20 cellular contexts compared by ENCODE assay signal in genomic region chr17:28285965-28286364, GRCh38. TPM values are rescaled to one million over a fixed set of nuclear protein-coding genes. Genes with fewer than 3 reads are reported as not detected.
A peak's percentile ranks its signal among the peaks of the same experiment; 100 is the strongest.
DNase-seq lines count a peak whose midpoint lies in the region; TF ChIP-seq lines count a peak whose summit lies in the region.
"Had no signal": no experiment of that assay in that cellular context is flagged by ENCODE, and none has a peak within 500 bp of the region (broad histone marks: within the 10 kb centered on the region; RNA-seq: fewer than 3 reads in every experiment).

No MANE protein-coding gene starts in this region.

- H3K9me3 ChIP-seq in HEK293 (ENCODE audit: control insufficient read depth, insufficient read depth, low read depth, low read length), result no peaks in the 10 kb centered on the region
- no peaks in the 10 kb centered on the region for H3K9me3 ChIP-seq in SJCRH30 (replicated peaks)
- H3K9me3 ChIP-seq in esophagus muscularis mucosa, result no peaks in the 10 kb centered on the region
- H3K9me3 ChIP-seq in CD8-positive, alpha-beta memory T cell (ENCODE audit: low read length), result no peaks in the 10 kb centered on the region
- H3K9me3 ChIP-seq: BE2C, BLaER1 had no signal

- H3K4me1 ChIP-seq in HEK293 (ENCODE audit: control insufficient read depth, insufficient read depth, low read length) (peaks cover 8% of the 10 kb centered on the region), SJCRH30 (peaks cover 25% of the 10 kb centered on the region), esophagus muscularis mucosa (no peaks in the 10 kb centered on the region)
- no peaks in the 10 kb centered on the region for H3K4me1 ChIP-seq in CD8-positive, alpha-beta memory T cell (ENCODE audit: insufficient read depth, low read length)
- H3K4me1 ChIP-seq: BE2C, BLaER1 had no signal

- H3K4me3 Mint-ChIP-seq in CD8-positive, alpha-beta memory T cell, result no peak overlapping the region
- H3K4me3 Mint-ChIP-seq: CD14-positive monocyte; CD4-positive, alpha-beta memory T cell had no signal

- no peaks in the 10 kb centered on the region for H3K4me1 Mint-ChIP-seq in CD8-positive, alpha-beta memory T cell
- H3K4me1 Mint-ChIP-seq: CD14-positive monocyte; CD4-positive, alpha-beta memory T cell; CD4-positive, CD25-positive, alpha-beta regulatory T cell had no signal

- POLR2A ChIA-PET in HEK293 (lab: Yijun Ruan, JAX), result interaction anchor here (0.8 kb wide), 1 partner anchor 23 kb away, joined by 4 read pairs; no protein-coding TSS in a partner anchor
- POLR2A ChIA-PET in CD8-positive, alpha-beta memory T cell (lab: Charles Lee), result no interaction called here

- DNase-seq in SJCRH30 (no peak), esophagus muscularis mucosa (ENCODE audit: extremely low spot score) (peak; percentile 47), DMS79 (lab: John Stamatoyannopoulos, UW) (no peak), COLO829 (ENCODE audit: low spot score) (no peak)
- DNase-seq in CD8-positive, alpha-beta memory T cell, result no peak
- DNase-seq: 8988T; ACHN; BE2C; C1 segment of cervical spinal cord; CD4-positive, alpha-beta memory T cell; CD4-positive, CD25-positive, alpha-beta regulatory T cell; COR-L47; DMS 273 treated with DMSO at 0.1 percent for 48 hours; DMS153; DMS53; DMS79 treated with DMSO at 0.1 percent for 48 hours; GF-D8 had no signal

- no peaks in the 10 kb centered on the region for H3K36me3 ChIP-seq in HEK293 (ENCODE audit: control insufficient read depth in 2 of 2, insufficient read depth in 1 of 2, low read length in 2 of 2)
- H3K36me3 ChIP-seq in SJCRH30, result no peaks in the 10 kb centered on the region
- H3K36me3 ChIP-seq in esophagus muscularis mucosa, result no peaks in the 10 kb centered on the region
- no peaks in the 10 kb centered on the region for H3K36me3 ChIP-seq in CD8-positive, alpha-beta memory T cell (ENCODE audit: insufficient read depth, low read length)
- H3K36me3 ChIP-seq: BE2C, BLaER1 had no signal

- CTCF ChIA-PET in HEK293 (lab: Yijun Ruan, JAX), result interaction anchor here (0.9 kb wide), 1 partner anchor 17 kb away, joined by 3 read pairs; no protein-coding TSS in a partner anchor
- CTCF ChIA-PET in CD8-positive, alpha-beta memory T cell (lab: Charles Lee), result no interaction called here

- no peak for TF ChIP-seq POLR2A in esophagus muscularis mucosa (IDR thresholded peaks at IDR 0.05; ENCODE audit: low read depth)

- H3K27me3 Mint-ChIP-seq in CD8-positive, alpha-beta memory T cell, result peaks cover 3 to 4% of the 10 kb centered on the region in 2 donors
- H3K27me3 Mint-ChIP-seq: CD4-positive, alpha-beta memory T cell had no signal

- H3K4me3 ChIP-seq in HEK293 (ENCODE audit: low read depth, low read length) (no peak overlapping the region), SJCRH30 (no peak overlapping the region), esophagus muscularis mucosa (no peak overlapping the region)
- no peak overlapping the region for H3K4me3 ChIP-seq in CD8-positive, alpha-beta memory T cell (ENCODE audit: low read length)
- H3K4me3 ChIP-seq: BLaER1 had no signal

- intact Hi-C loops in esophagus muscularis mucosa (cut with DNase I), result no loop called here

- TF ChIP-seq EP300 in esophagus muscularis mucosa (IDR thresholded peaks at IDR 0.05), result no peak

- H3K27ac Mint-ChIP-seq in CD8-positive, alpha-beta memory T cell, result no peak overlapping the region
- H3K27ac Mint-ChIP-seq: CD14-positive monocyte; CD4-positive, alpha-beta memory T cell; CD4-positive, CD25-positive, alpha-beta regulatory T cell had no signal

- WGBS in esophagus muscularis mucosa, result 99% methylated on average over 2 of the region's 2 CpGs

- no peaks in the 10 kb centered on the region for H3K9me3 Mint-ChIP-seq in CD8-positive, alpha-beta memory T cell
- H3K9me3 Mint-ChIP-seq: CD4-positive, alpha-beta memory T cell; CD4-positive, CD25-positive, alpha-beta regulatory T cell had no signal

- no peaks in the 10 kb centered on the region for H3K36me3 Mint-ChIP-seq in CD8-positive, alpha-beta memory T cell
- H3K36me3 Mint-ChIP-seq: CD14-positive monocyte; CD4-positive, alpha-beta memory T cell; CD4-positive, CD25-positive, alpha-beta regulatory T cell had no signal

- H3K27me3 ChIP-seq in SJCRH30, result no peaks in the 10 kb centered on the region
- no peaks in the 10 kb centered on the region for H3K27me3 ChIP-seq in esophagus muscularis mucosa
- H3K27me3 ChIP-seq in CD8-positive, alpha-beta memory T cell (ENCODE audit: insufficient read depth, low read length, poor library complexity, severe bottlenecking), result no peaks in the 10 kb centered on the region
- H3K27me3 ChIP-seq: BE2C had no signal

- H3K27ac ChIP-seq in HEK293 (ENCODE audit: extremely low read depth, low read depth, low read length) (no peak overlapping the region), SJCRH30 (peak overlapping the region; percentile 38; the same call in 1 of the 2 replicates), esophagus muscularis mucosa (replicated peaks in 1 of 4) (no peak overlapping the region)
- H3K27ac ChIP-seq in CD8-positive, alpha-beta memory T cell (ENCODE audit: low read depth, low read length), result no peak overlapping the region
- H3K27ac ChIP-seq: BLaER1 had no signal

- TF ChIP-seq CTCF in HEK293 (tag by site-specific recombination; IDR thresholded peaks at IDR 0.05), result no peak
- no peak for TF ChIP-seq CTCF in esophagus muscularis mucosa (IDR thresholded peaks at IDR 0.05)

TF ChIP-seq in HEK293, 187 proteins besides CTCF, POLR2A, EP300 and RAD21:
- TF ChIP-seq ZNF121 (tag by site-specific recombination; IDR thresholded peaks at IDR 0.05), result peak; percentile 96
- TF ChIP-seq ZNF792 (tag by site-specific recombination; IDR thresholded peaks at IDR 0.05), result no peak

RNA-seq across cellular contexts. Expression of gene TMEM97, which starts 33.0 kb away (rescaled TPM):
- total RNA-seq in SJCRH30 (2014; rRNA removed; shearing (Covaris generic)), result 301 and 322 TPM in 2 replicates
- total RNA-seq in esophagus muscularis mucosa, result 10 to 100 TPM in 3 of 4 donors, 1 to 10 TPM in 1; 5.8 to 10.8 (median 10.1) TPM
- 10 to 100 TPM; 64.9 to 67.1 TPM for total RNA-seq in CD8-positive, alpha-beta memory T cell
- polyA plus RNA-seq in CD8-positive, alpha-beta memory T cell, result 10.4 TPM

RNA-seq across cellular contexts. Expression of gene IFT20, which starts 49.3 kb away (rescaled TPM):
- 28.8 and 33.2 TPM in 2 replicates for total RNA-seq in SJCRH30 (2014; rRNA removed; shearing (Covaris generic))
- total RNA-seq in esophagus muscularis mucosa, result 10 to 100 TPM; 41.3 to 63.5 (median 47.0) TPM
- total RNA-seq in CD8-positive, alpha-beta memory T cell, result 10 to 100 TPM; 26.0 to 29.4 TPM
- polyA plus RNA-seq in CD8-positive, alpha-beta memory T cell, result 44.5 TPM

RNA-seq across cellular contexts. Expression of gene TNFAIP1, which starts 49.6 kb away (rescaled TPM):
- 28.1 and 34.6 TPM in 2 replicates for total RNA-seq in SJCRH30 (2014; rRNA removed; shearing (Covaris generic))
- 10 to 100 TPM; 23.7 to 43.8 (median 34.8) TPM for total RNA-seq in esophagus muscularis mucosa
- total RNA-seq in CD8-positive, alpha-beta memory T cell, result 10 to 100 TPM; 29.0 to 30.6 TPM
- polyA plus RNA-seq in CD8-positive, alpha-beta memory T cell, result 10.6 TPM

Comparison
In these comparisons a context has a peak if more than half of its experiments do, and no peak if none do; other contexts are left out.
1. RNA of gene TMEM97, which starts 33.0 kb away (total RNA-seq): 301 to 322 TPM in SJCRH30 and 64.9 to 67.1 TPM in CD8-positive, alpha-beta memory T cell; 5.8 to 10.8 TPM in esophagus muscularis mucosa; every median in the first group is over 4 times any median in the second.